Comparison of ENCODE assay signal across 1 cellular context in genomic region chr5:125342938-125343401, GRCh38.
TF ChIP-seq lines count a peak whose summit lies in the region.

No MANE protein-coding gene starts in this region.

TF ChIP-seq in SK-N-SH, 30 proteins besides CTCF, POLR2A, EP300 and RAD21 (continued from another document):
- TF ChIP-seq USF2 (IDR thresholded peaks at IDR 0.05; ENCODE audit: borderline replicate concordance, low read depth, low read length) (no peak), NRF1 (IDR thresholded peaks at IDR 0.05; ENCODE audit: low read depth, low read length) (no peak), POLR2AphosphoS5 (IDR thresholded peaks at IDR 0.05; ENCODE audit: low read depth, low read length) (no peak), SIN3A (IDR thresholded peaks at IDR 0.05; ENCODE audit: borderline replicate concordance, low read depth, low read length) (no peak), REST (IDR thresholded peaks at IDR 0.05; ENCODE audit: low read depth, low read length) (no peak), PBX3 (IDR thresholded peaks at IDR 0.05) (peak; percentile 68), TAF1 (IDR thresholded peaks at IDR 0.05; ENCODE audit: borderline replicate concordance, low read depth, low read length) (no peak), YY1 (IDR thresholded peaks at IDR 0.05; ENCODE audit: low read depth) (no peak), MEF2A (IDR thresholded peaks at IDR 0.05; ENCODE audit: borderline replicate concordance, low read depth) (0 out of 2 replicates have a peak, but pooled peaks have one; percentile 15), FOXJ3 (CRISPR knock-in tag; IDR thresholded peaks at IDR 0.05) (no peak), EZH2phosphoT487 (IDR thresholded peaks at IDR 0.05; ENCODE audit: borderline replicate concordance, low read depth) (no peak), RFX5 (IDR thresholded peaks at IDR 0.05; ENCODE audit: low read length) (no peak), GABPA (IDR thresholded peaks at IDR 0.05; ENCODE audit: low read depth) (no peak), ZBTB33 (IDR thresholded peaks at IDR 0.05; ENCODE audit: borderline replicate concordance, low read depth) (no peak), GATA2 (CRISPR knock-in tag; IDR thresholded peaks at IDR 0.05) (no peak)
